8 cellular contexts compared by ENCODE assay signal in genomic region chrX:48802089-48802812, GRCh38. TPM values are rescaled to one million over a fixed set of nuclear protein-coding genes. Genes with fewer than 3 reads are reported as not detected.
DNase-seq lines count a peak whose midpoint lies in the region; ATAC-seq and TF ChIP-seq lines count a peak whose summit lies in the region.

No MANE protein-coding gene starts in this region.

- H3K79me2 ChIP-seq in MM.1S (ENCODE audit: low read length), result no peaks in the 10 kb centered on the region; the same call in 1 of the 2 replicates

- H3K4me2 ChIP-seq in MM.1S (ENCODE audit: low read depth, low read length), result peak overlapping the region; percentile 65; the same call in 1 of the 2 replicates

- WGBS in heart left ventricle, 4 donors, result 2 to 44% (median 21%) methylated on average over 36 to 37 of the region's 37 CpGs

- H3K9me2 ChIP-seq in MM.1S (replicated peaks; ENCODE audit: insufficient read depth, low read length), result no peaks in the 10 kb centered on the region

- H3K4me3 ChIP-seq in GM12864 (ENCODE audit: low read depth, low read length) (peak overlapping the region; percentile 63), HEK293 (ENCODE audit: low read depth, low read length) (peak overlapping the region; percentile 43), MM.1S (ENCODE audit: low read length) (peak overlapping the region; percentile 82), SJCRH30 (peak overlapping the region; percentile 77), heart left ventricle (peak overlapping the region in 11 of 12 donors; percentile 33 to 93 (median 66))

- H3K36me3 ChIP-seq in HEK293 (ENCODE audit: control insufficient read depth in 2 of 2, insufficient read depth in 1 of 2, low read length in 2 of 2) (peaks cover 10 to 35% of the 10 kb centered on the region in 2 experiments; a peak in 2 of 3 replicates), MM.1S (replicated peaks; ENCODE audit: insufficient read depth, low read length) (no peaks in the 10 kb centered on the region), SJCRH30 (no peaks in the 10 kb centered on the region), heart left ventricle (peaks cover 0 to 27% (median 4%) of the 10 kb centered on the region in 9 donors)

- H3K27ac ChIP-seq in HEK293 (ENCODE audit: extremely low read depth, low read depth, low read length), result peak overlapping the region; percentile 78
- H3K27ac ChIP-seq in MM.1S (ENCODE audit: low read length), result peak overlapping the region; percentile 96
- H3K27ac ChIP-seq in SJCRH30, result peak overlapping the region; percentile 87
- H3K27ac ChIP-seq in heart left ventricle, result peak overlapping the region; percentile 90 to 99 (median 93)

- peaks cover 32% of the 10 kb centered on the region for H3K4me1 Mint-ChIP-seq in activated naive CD8-positive, alpha-beta T cell treated with anti-CD3 and anti-CD28 coated beads, Interleukin-2, amount 50 U/mL, for 24 hours

- peak overlapping the region; percentile 95 for H3K4me3 Mint-ChIP-seq in activated naive CD8-positive, alpha-beta T cell treated with anti-CD3 and anti-CD28 coated beads, Interleukin-2, amount 50 U/mL, for 24 hours

- H3K4me1 ChIP-seq in HEK293 (ENCODE audit: control insufficient read depth, insufficient read depth, low read length) (peaks cover 4% of the 10 kb centered on the region; the same call in 1 of the 2 replicates), MM.1S (ENCODE audit: low read length) (peaks cover 9% of the 10 kb centered on the region; the same call in 1 of the 2 replicates), SJCRH30 (no peaks in the 10 kb centered on the region), heart left ventricle (peaks cover 0 to 12% (median 3%) of the 10 kb centered on the region in 12 donors)

- peak overlapping the region; percentile 98 for H3K27ac Mint-ChIP-seq in activated naive CD8-positive, alpha-beta T cell treated with anti-CD3 and anti-CD28 coated beads, Interleukin-2, amount 50 U/mL, for 24 hours

- H3K9ac ChIP-seq in MM.1S (ENCODE audit: low read length), result peak overlapping the region; percentile 92

- POLR2A ChIA-PET in HEK293 (lab: Yijun Ruan, JAX), result interaction anchor here (0.6 to 1.8 kb wide), 14 partner anchors 10 to 466 kb away, joined by 3 to 16 read pairs (median 4); partner anchors contain the start of genes OTUD5, PQBP1, SLC35A2 and TIMM17B

- no peaks in the 10 kb centered on the region for H3K27me3 ChIP-seq in MM.1S (replicated peaks; ENCODE audit: insufficient read depth, low read length)
- H3K27me3 ChIP-seq in SJCRH30, result no peaks in the 10 kb centered on the region
- no peaks in the 10 kb centered on the region for H3K27me3 ChIP-seq in heart left ventricle

- H4K20me1 ChIP-seq in MM.1S (ENCODE audit: insufficient read depth, low read length), result no peaks in the 10 kb centered on the region

- H3K27me3 Mint-ChIP-seq in activated naive CD8-positive, alpha-beta T cell treated with anti-CD3 and anti-CD28 coated beads, Interleukin-2, amount 50 U/mL, for 24 hours, result no peaks in the 10 kb centered on the region

- H3K9me3 ChIP-seq in HEK293 (ENCODE audit: control insufficient read depth, insufficient read depth, low read depth, low read length), result no peaks in the 10 kb centered on the region
- no peaks in the 10 kb centered on the region for H3K9me3 ChIP-seq in MM.1S (replicated peaks; ENCODE audit: insufficient read depth, low read length)
- no peaks in the 10 kb centered on the region for H3K9me3 ChIP-seq in SJCRH30 (replicated peaks)
- no peaks in the 10 kb centered on the region for H3K9me3 ChIP-seq in heart left ventricle

- TF ChIP-seq POLR2A in heart left ventricle (IDR thresholded peaks at IDR 0.05), result peak in 1 of 2 donors; percentile 61

- peaks cover 10% of the 10 kb centered on the region for H3K36me3 Mint-ChIP-seq in activated naive CD8-positive, alpha-beta T cell treated with anti-CD3 and anti-CD28 coated beads, Interleukin-2, amount 50 U/mL, for 24 hours (ENCODE audit: low read depth)

- H2AFZ ChIP-seq in MM.1S (ENCODE audit: low read length), result peak overlapping the region; percentile 56; the same call in 1 of the 2 replicates

- no peaks in the 10 kb centered on the region for H3K9me3 Mint-ChIP-seq in activated naive CD8-positive, alpha-beta T cell treated with anti-CD3 and anti-CD28 coated beads, Interleukin-2, amount 50 U/mL, for 24 hours

- intact Hi-C loops in heart left ventricle (cut with DNase I), result loop anchor here in 9 of 10 donors (1.0 to 10.0 kb wide), 11 partner anchors 65 to 265 kb away; partner anchors contain the start of genes SUV39H1 (in 5 of the 9), PQBP1 (in 3 of the 9), TIMM17B (in 3 of the 9) and PIM2 (in 1 of the 9)
- intact Hi-C loops in posterior vena cava (cut with DNase I), result no loop called here

- no peaks in the 10 kb centered on the region for H3F3A ChIP-seq in MM.1S (ENCODE audit: insufficient read depth, low read length)

- TF ChIP-seq CTCF in GM12864 (IDR thresholded peaks at IDR 0.05; ENCODE audit: low read depth, low read length, missing control alignments) (no peak), HEK293 (tag by site-specific recombination; IDR thresholded peaks at IDR 0.05) (0 out of 2 replicates have a peak, but pooled peaks have one; percentile 14), MM.1S (IDR thresholded peaks at IDR 0.05; ENCODE audit: low read length) (no peak), heart left ventricle (IDR thresholded peaks at IDR 0.05) (peak in 2 of 12 donors; percentile 10 to 12)

- CTCF ChIA-PET in HEK293 (lab: Yijun Ruan, JAX), result interaction anchor here (0.7 kb wide), 1 partner anchor 91 kb away, joined by 6 read pairs; no protein-coding TSS in a partner anchor

- DNase-seq in GM12864 (ENCODE audit: low read depth) (peak; percentile 52), MM.1S (peak; percentile 73), SJCRH30 (peak; percentile 79 to 81), heart left ventricle (peak; percentile 73 to 87 (median 85)), posterior vena cava (ENCODE audit: low spot score) (peak; percentile 95)
- DNase-seq in activated naive CD8-positive, alpha-beta T cell treated with anti-CD3 and anti-CD28 coated beads, Interleukin-2, amount 50 U/mL, for 24 hours, result peak; percentile 75
- DNase-seq in central memory CD4-positive, alpha-beta T cell, result no peak

- ATAC-seq in activated naive CD8-positive, alpha-beta T cell treated with anti-CD3 and anti-CD28 coated beads, Interleukin-2, amount 50 U/mL, for 24 hours, result peak; percentile 51
- ATAC-seq in heart left ventricle, result peak; percentile 47 to 74 (median 67)

TF ChIP-seq in HEK293, 187 proteins besides CTCF, POLR2A, EP300 and RAD21 (continues in another document):
- no peak for TF ChIP-seq ZBTB1 (tag by site-specific recombination; IDR thresholded peaks at IDR 0.05)
- TF ChIP-seq ZNF37A (tag by site-specific recombination; IDR thresholded peaks at IDR 0.05), result no peak
- no peak for TF ChIP-seq ZNF18 (tag by site-specific recombination; IDR thresholded peaks at IDR 0.05)
- no peak for TF ChIP-seq PRDM4 (tag by site-specific recombination; IDR thresholded peaks at IDR 0.05)
- TF ChIP-seq BCL11A (tag by site-specific recombination; IDR thresholded peaks at IDR 0.05; ENCODE audit: low read depth), result no peak
- TF ChIP-seq ZNF433 (tag by site-specific recombination; IDR thresholded peaks at IDR 0.05; ENCODE audit: low read depth), result no peak

RNA-seq across cellular contexts. Expression of gene HDAC6, which starts 0.4 kb away (rescaled TPM):
- total RNA-seq in SJCRH30 (2014; rRNA removed; shearing (Covaris generic)), result 31.5 and 47.2 TPM in 2 replicates
- 10 to 100 TPM; 27.7 to 48.6 (median 36.9) TPM for total RNA-seq in heart left ventricle
- 10 to 100 TPM; 30.3 to 44.4 TPM for polyA plus RNA-seq in heart left ventricle
- total RNA-seq in posterior vena cava, result 10 to 100 TPM; 45.4 to 54.3 TPM

RNA-seq across cellular contexts. Expression of gene GATA1, which starts 15.9 kb away (rescaled TPM):
- total RNA-seq in SJCRH30 (2014; rRNA removed; shearing (Covaris generic)), result not detected in 2 replicates
- total RNA-seq in heart left ventricle (under 1 TPM in 1 of 9 donors, not detected in 8; 0.16 TPM), posterior vena cava (under 1 TPM in 1 of 2 donors, not detected in 1; 0.42 TPM)
- not detected for polyA plus RNA-seq in heart left ventricle

RNA-seq across cellular contexts. Expression of gene ERAS, which starts 24.1 kb away (rescaled TPM):
- not detected in 2 replicates for total RNA-seq in SJCRH30 (2014; rRNA removed; shearing (Covaris generic))
- total RNA-seq in heart left ventricle (not detected), posterior vena cava (not detected)
- polyA plus RNA-seq in heart left ventricle, result not detected

RNA-seq across cellular contexts. Expression of gene PCSK1N, which starts 33.2 kb away (rescaled TPM):
- total RNA-seq in SJCRH30 (2014; rRNA removed; shearing (Covaris generic)), result not detected in 2 replicates
- total RNA-seq in heart left ventricle (1 to 10 TPM in 2 of 9 donors, under 1 TPM in 1, not detected in 6; 0.67 to 3.9 (median 1.1) TPM), posterior vena cava (1 to 10 TPM in 1 of 2 donors, under 1 TPM in 1; 0.52 to 2.4 TPM)
- polyA plus RNA-seq in heart left ventricle, result not detected

RNA-seq across cellular contexts. Expression of gene GLOD5, which starts 40.7 kb away (rescaled TPM):
- not detected in 2 replicates for total RNA-seq in SJCRH30 (2014; rRNA removed; shearing (Covaris generic))
- total RNA-seq in heart left ventricle (not detected), posterior vena cava (not detected)
- not detected for polyA plus RNA-seq in heart left ventricle

Comparison
In these comparisons a context has a peak if more than half of its experiments do, and no peak if none do; other contexts are left out.
1. intact Hi-C loops: an anchor here in heart left ventricle (1.0 to 10.0 kb wide); none called in posterior vena cava.